2 cellular contexts compared by ENCODE assay signal in the genomic region with DNA sequence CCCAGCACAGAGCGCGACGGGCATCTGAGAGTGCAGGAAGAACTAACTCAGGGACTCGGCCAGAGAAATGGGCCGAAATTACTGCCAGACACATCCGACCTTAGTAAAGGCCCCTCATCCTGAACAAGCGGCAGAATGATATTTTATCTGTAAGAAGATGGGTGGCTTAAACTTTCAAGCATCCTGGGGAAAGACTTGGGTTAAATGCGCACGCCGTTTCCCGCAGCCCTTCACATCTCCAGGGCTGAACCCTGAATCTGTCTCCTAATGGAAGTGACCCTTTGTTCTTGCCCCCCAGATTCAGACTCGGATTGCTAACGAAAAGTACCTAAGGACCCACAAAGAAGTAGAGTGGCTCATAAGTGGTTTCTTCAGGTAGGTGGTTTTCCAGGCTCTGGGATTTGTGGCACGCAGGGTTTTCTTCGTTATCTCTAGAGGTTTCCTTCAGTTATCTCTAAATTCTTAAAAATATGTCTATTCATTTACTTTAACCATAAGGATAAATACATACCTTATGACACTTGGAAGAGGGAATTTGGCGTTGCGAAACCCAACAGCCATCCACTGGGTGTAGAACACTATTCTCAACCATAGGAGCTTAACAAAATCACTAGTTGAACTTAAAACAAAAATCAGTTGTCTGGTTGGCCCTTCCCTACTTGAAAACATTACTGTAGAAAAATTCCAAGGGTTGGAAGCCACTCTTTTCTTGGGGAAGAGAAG.
TF ChIP-seq lines count a peak whose summit lies in the region.

No MANE protein-coding gene starts in this region.

TF ChIP-seq in SK-N-SH, 30 proteins besides CTCF, POLR2A, EP300 and RAD21 (continued from another document):
- TF ChIP-seq, protein P1, sequence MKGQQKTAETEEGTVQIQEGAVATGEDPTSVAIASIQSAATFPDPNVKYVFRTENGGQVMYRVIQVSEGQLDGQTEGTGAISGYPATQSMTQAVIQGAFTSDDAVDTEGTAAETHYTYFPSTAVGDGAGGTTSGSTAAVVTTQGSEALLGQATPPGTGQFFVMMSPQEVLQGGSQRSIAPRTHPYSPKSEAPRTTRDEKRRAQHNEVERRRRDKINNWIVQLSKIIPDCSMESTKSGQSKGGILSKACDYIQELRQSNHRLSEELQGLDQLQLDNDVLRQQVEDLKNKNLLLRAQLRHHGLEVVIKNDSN (IDR thresholded peaks at IDR 0.05; ENCODE audit: borderline replicate concordance, low read depth) = no peak
- TF ChIP-seq, protein P2, sequence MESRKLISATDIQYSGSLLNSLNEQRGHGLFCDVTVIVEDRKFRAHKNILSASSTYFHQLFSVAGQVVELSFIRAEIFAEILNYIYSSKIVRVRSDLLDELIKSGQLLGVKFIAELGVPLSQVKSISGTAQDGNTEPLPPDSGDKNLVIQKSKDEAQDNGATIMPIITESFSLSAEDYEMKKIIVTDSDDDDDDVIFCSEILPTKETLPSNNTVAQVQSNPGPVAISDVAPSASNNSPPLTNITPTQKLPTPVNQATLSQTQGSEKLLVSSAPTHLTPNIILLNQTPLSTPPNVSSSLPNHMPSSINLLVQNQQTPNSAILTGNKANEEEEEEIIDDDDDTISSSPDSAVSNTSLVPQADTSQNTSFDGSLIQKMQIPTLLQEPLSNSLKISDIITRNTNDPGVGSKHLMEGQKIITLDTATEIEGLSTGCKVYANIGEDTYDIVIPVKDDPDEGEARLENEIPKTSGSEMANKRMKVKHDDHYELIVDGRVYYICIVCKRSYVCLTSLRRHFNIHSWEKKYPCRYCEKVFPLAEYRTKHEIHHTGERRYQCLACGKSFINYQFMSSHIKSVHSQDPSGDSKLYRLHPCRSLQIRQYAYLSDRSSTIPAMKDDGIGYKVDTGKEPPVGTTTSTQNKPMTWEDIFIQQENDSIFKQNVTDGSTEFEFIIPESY (IDR thresholded peaks at IDR 0.05; ENCODE audit: borderline replicate concordance, low read depth) = no peak
- TF ChIP-seq, protein P3, sequence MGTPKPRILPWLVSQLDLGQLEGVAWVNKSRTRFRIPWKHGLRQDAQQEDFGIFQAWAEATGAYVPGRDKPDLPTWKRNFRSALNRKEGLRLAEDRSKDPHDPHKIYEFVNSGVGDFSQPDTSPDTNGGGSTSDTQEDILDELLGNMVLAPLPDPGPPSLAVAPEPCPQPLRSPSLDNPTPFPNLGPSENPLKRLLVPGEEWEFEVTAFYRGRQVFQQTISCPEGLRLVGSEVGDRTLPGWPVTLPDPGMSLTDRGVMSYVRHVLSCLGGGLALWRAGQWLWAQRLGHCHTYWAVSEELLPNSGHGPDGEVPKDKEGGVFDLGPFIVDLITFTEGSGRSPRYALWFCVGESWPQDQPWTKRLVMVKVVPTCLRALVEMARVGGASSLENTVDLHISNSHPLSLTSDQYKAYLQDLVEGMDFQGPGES (IDR thresholded peaks at IDR 0.05; ENCODE audit: low read depth, low read length) = no peak
- TF ChIP-seq FOXJ3 (CRISPR knock-in tag; IDR thresholded peaks at IDR 0.05) (no peak), SMC3 (IDR thresholded peaks at IDR 0.05; ENCODE audit: low read depth, low read length) (no peak), NRF1 (IDR thresholded peaks at IDR 0.05; ENCODE audit: low read depth, low read length) (no peak), SIN3A (IDR thresholded peaks at IDR 0.05; ENCODE audit: borderline replicate concordance, low read depth, low read length) (no peak), RXRA (IDR thresholded peaks at IDR 0.05; ENCODE audit: borderline replicate concordance, low read depth) (no peak), TEAD4 (IDR thresholded peaks at IDR 0.05; ENCODE audit: borderline replicate concordance, insufficient read depth) (no peak), EZH2phosphoT487 (IDR thresholded peaks at IDR 0.05; ENCODE audit: borderline replicate concordance, low read depth) (no peak), GATA2 (CRISPR knock-in tag; IDR thresholded peaks at IDR 0.05) (no peak), FOXM1 (IDR thresholded peaks at IDR 0.05; ENCODE audit: low read depth) (no peak), RFX5 (IDR thresholded peaks at IDR 0.05; ENCODE audit: low read length) (no peak), YY1 (IDR thresholded peaks at IDR 0.05; ENCODE audit: low read depth) (no peak), POLR2AphosphoS5 (IDR thresholded peaks at IDR 0.05; ENCODE audit: low read depth, low read length) (no peak), JUND (IDR thresholded peaks at IDR 0.05) (no peak)
- TF ChIP-seq, protein P4, sequence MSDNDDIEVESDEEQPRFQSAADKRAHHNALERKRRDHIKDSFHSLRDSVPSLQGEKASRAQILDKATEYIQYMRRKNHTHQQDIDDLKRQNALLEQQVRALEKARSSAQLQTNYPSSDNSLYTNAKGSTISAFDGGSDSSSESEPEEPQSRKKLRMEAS (IDR thresholded peaks at IDR 0.05; ENCODE audit: low read depth) = no peak
- TF ChIP-seq, protein P5, sequence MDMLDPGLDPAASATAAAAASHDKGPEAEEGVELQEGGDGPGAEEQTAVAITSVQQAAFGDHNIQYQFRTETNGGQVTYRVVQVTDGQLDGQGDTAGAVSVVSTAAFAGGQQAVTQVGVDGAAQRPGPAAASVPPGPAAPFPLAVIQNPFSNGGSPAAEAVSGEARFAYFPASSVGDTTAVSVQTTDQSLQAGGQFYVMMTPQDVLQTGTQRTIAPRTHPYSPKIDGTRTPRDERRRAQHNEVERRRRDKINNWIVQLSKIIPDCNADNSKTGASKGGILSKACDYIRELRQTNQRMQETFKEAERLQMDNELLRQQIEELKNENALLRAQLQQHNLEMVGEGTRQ (IDR thresholded peaks at IDR 0.05; ENCODE audit: borderline replicate concordance, low read depth, low read length) = no peak
- TF ChIP-seq, protein P6, sequence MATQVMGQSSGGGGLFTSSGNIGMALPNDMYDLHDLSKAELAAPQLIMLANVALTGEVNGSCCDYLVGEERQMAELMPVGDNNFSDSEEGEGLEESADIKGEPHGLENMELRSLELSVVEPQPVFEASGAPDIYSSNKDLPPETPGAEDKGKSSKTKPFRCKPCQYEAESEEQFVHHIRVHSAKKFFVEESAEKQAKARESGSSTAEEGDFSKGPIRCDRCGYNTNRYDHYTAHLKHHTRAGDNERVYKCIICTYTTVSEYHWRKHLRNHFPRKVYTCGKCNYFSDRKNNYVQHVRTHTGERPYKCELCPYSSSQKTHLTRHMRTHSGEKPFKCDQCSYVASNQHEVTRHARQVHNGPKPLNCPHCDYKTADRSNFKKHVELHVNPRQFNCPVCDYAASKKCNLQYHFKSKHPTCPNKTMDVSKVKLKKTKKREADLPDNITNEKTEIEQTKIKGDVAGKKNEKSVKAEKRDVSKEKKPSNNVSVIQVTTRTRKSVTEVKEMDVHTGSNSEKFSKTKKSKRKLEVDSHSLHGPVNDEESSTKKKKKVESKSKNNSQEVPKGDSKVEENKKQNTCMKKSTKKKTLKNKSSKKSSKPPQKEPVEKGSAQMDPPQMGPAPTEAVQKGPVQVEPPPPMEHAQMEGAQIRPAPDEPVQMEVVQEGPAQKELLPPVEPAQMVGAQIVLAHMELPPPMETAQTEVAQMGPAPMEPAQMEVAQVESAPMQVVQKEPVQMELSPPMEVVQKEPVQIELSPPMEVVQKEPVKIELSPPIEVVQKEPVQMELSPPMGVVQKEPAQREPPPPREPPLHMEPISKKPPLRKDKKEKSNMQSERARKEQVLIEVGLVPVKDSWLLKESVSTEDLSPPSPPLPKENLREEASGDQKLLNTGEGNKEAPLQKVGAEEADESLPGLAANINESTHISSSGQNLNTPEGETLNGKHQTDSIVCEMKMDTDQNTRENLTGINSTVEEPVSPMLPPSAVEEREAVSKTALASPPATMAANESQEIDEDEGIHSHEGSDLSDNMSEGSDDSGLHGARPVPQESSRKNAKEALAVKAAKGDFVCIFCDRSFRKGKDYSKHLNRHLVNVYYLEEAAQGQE (IDR thresholded peaks at IDR 0.05; ENCODE audit: low read depth, low read length) = no peak

TF ChIP-seq in SK-N-SH treated with all-trans-retinoic acid at 6 μM for 48 hours, 23 proteins besides CTCF, POLR2A, EP300 and RAD21 (continued from another document):
- TF ChIP-seq, protein P7, sequence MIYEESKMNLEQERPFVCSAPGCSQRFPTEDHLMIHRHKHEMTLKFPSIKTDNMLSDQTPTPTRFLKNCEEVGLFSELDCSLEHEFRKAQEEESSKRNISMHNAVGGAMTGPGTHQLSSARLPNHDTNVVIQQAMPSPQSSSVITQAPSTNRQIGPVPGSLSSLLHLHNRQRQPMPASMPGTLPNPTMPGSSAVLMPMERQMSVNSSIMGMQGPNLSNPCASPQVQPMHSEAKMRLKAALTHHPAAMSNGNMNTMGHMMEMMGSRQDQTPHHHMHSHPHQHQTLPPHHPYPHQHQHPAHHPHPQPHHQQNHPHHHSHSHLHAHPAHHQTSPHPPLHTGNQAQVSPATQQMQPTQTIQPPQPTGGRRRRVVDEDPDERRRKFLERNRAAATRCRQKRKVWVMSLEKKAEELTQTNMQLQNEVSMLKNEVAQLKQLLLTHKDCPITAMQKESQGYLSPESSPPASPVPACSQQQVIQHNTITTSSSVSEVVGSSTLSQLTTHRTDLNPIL (CRISPR knock-in tag; IDR thresholded peaks at IDR 0.05; ENCODE audit: low read depth) = no peak
- TF ChIP-seq TOX (CRISPR knock-in tag; IDR thresholded peaks at IDR 0.05; ENCODE audit: borderline replicate concordance) (no peak), ZFP3 (CRISPR knock-in tag; IDR thresholded peaks at IDR 0.05) (no peak)
TF ChIP-seq in SK-N-SH treated with all-trans-retinoic acid at 6 μM for 48 hours: peak in this region for 0.
